9 cellular contexts compared by ENCODE assay signal in genomic region chr10:104809288-104810090, GRCh38.
A peak's percentile ranks its signal among the peaks of the same experiment; 100 is the strongest.
DNase-seq lines count a peak whose midpoint lies in the region; ATAC-seq and TF ChIP-seq lines count a peak whose summit lies in the region.
"Had no signal": no experiment of that assay in that cellular context is flagged by ENCODE, and none has a peak within 500 bp of the region (broad histone marks: within the 10 kb centered on the region; RNA-seq: fewer than 3 reads in every experiment).

No MANE protein-coding gene starts in this region.

- CTCF ChIA-PET in CD4-positive, alpha-beta T cell (lab: Charles Lee), result no interaction called here
- CTCF ChIA-PET in activated CD4-positive, alpha-beta memory T cell treated with anti-CD3 and anti-CD28 coated beads for 36 hours (lab: Charles Lee), result no interaction called here

- POLR2A ChIA-PET in CD4-positive, alpha-beta T cell (lab: Charles Lee), result no interaction called here
- POLR2A ChIA-PET in activated CD4-positive, alpha-beta memory T cell treated with anti-CD3 and anti-CD28 coated beads for 36 hours (lab: Charles Lee), result no interaction called here

- intact Hi-C loops in CD4-positive, alpha-beta T cell (cut with DNase I, micrococcal nuclease), result no loop called here
- intact Hi-C loops in activated CD4-positive, alpha-beta memory T cell treated with anti-CD3 and anti-CD28 coated beads for 36 hours (cut with micrococcal nuclease), result no loop called here

- ATAC-seq in GM18870 (IDR thresholded peaks at IDR 0.05; ENCODE audit: unreplicated experiment) (peak; percentile 74), HG02870 (IDR thresholded peaks at IDR 0.05; ENCODE audit: unreplicated experiment) (peak; percentile 64)
- ATAC-seq in stimulated activated naive CD8-positive, alpha-beta T cell treated with anti-CD3 and anti-CD28 coated beads, Interleukin-15, amount 100 ng/mL, for 72 hours, result no peak
- no peak for ATAC-seq in CD4-positive, alpha-beta T cell (ENCODE audit: poor library complexity)

- H3K4me3 Mint-ChIP-seq in stimulated activated naive CD8-positive, alpha-beta T cell treated with anti-CD3 and anti-CD28 coated beads, Interleukin-15, amount 100 ng/mL, for 72 hours, result no peak overlapping the region
- no peak overlapping the region for H3K4me3 Mint-ChIP-seq in CD4-positive, alpha-beta T cell
- H3K4me3 Mint-ChIP-seq in activated CD4-positive, alpha-beta memory T cell treated with anti-CD3 and anti-CD28 coated beads for 36 hours, result no peak overlapping the region

- no peak for TF ChIP-seq CTCF in kidney epithelial cell (IDR thresholded peaks at IDR 0.05; ENCODE audit: insufficient read depth, low read length, poor library complexity, severe bottlenecking)
- TF ChIP-seq CTCF in CD4-positive, alpha-beta T cell (IDR thresholded peaks at IDR 0.05), result no peak

- no peak overlapping the region for H3K27ac Mint-ChIP-seq in stimulated activated naive CD8-positive, alpha-beta T cell treated with anti-CD3 and anti-CD28 coated beads, Interleukin-15, amount 100 ng/mL, for 72 hours
- no peak overlapping the region for H3K27ac Mint-ChIP-seq in CD4-positive, alpha-beta T cell
- no peak overlapping the region for H3K27ac Mint-ChIP-seq in activated CD4-positive, alpha-beta memory T cell treated with anti-CD3 and anti-CD28 coated beads for 36 hours

- no peaks in the 10 kb centered on the region for H3K9me3 ChIP-seq in CD4-positive, alpha-beta T cell (ENCODE audit: control insufficient read depth, low read length)

- H3K4me3 ChIP-seq in kidney epithelial cell (ENCODE audit: low read depth, low read length), result no peak overlapping the region

- peak; percentile 0 for DNase-seq in NCI-H2081 treated with DMSO at 0.1 percent for 48 hours (lab: John Stamatoyannopoulos, UW)
- DNase-seq in kidney epithelial cell (ENCODE audit: low read depth), result peak; percentile 96
- DNase-seq in stimulated activated naive CD8-positive, alpha-beta T cell treated with anti-CD3 and anti-CD28 coated beads, Interleukin-15, amount 100 ng/mL, for 72 hours, result no peak
- DNase-seq in CD4-positive, alpha-beta T cell, result no peak
- DNase-seq in activated CD4-positive, alpha-beta memory T cell treated with anti-CD3 and anti-CD28 coated beads for 36 hours, result no peak
- DNase-seq in CD1c-positive myeloid dendritic cell (ENCODE audit: extremely low spot score), result no peak
- DNase-seq: stimulated activated CD4-positive, alpha-beta T cell treated with anti-CD3 and anti-CD28 coated beads, Interleukin-1b, Interleukin-23, amount 100 ng/mL, for 48 hours had no signal

- H3K9me3 Mint-ChIP-seq in stimulated activated naive CD8-positive, alpha-beta T cell treated with anti-CD3 and anti-CD28 coated beads, Interleukin-15, amount 100 ng/mL, for 72 hours, result peaks cover 8 to 9% of the 10 kb centered on the region in 2 donors
- H3K9me3 Mint-ChIP-seq in CD4-positive, alpha-beta T cell, result no peaks in the 10 kb centered on the region
- H3K9me3 Mint-ChIP-seq in activated CD4-positive, alpha-beta memory T cell treated with anti-CD3 and anti-CD28 coated beads for 36 hours, result peaks cover 2% of the 10 kb centered on the region

- H3K27me3 Mint-ChIP-seq in stimulated activated naive CD8-positive, alpha-beta T cell treated with anti-CD3 and anti-CD28 coated beads, Interleukin-15, amount 100 ng/mL, for 72 hours, result peaks cover 10% of the 10 kb centered on the region
- H3K27me3 Mint-ChIP-seq in CD4-positive, alpha-beta T cell, result no peaks in the 10 kb centered on the region
- peaks cover 2% of the 10 kb centered on the region for H3K27me3 Mint-ChIP-seq in activated CD4-positive, alpha-beta memory T cell treated with anti-CD3 and anti-CD28 coated beads for 36 hours

- H3K36me3 Mint-ChIP-seq in CD4-positive, alpha-beta T cell (ENCODE audit: low read depth), result no peaks in the 10 kb centered on the region
- no peaks in the 10 kb centered on the region for H3K36me3 Mint-ChIP-seq in activated CD4-positive, alpha-beta memory T cell treated with anti-CD3 and anti-CD28 coated beads for 36 hours

- no peaks in the 10 kb centered on the region for H3K27me3 ChIP-seq in kidney epithelial cell (ENCODE audit: control insufficient read depth, insufficient read depth, low read length)
- no peaks in the 10 kb centered on the region for H3K27me3 ChIP-seq in CD4-positive, alpha-beta T cell (ENCODE audit: control insufficient read depth, insufficient read depth, low read length)

- H3K4me1 Mint-ChIP-seq in stimulated activated naive CD8-positive, alpha-beta T cell treated with anti-CD3 and anti-CD28 coated beads, Interleukin-15, amount 100 ng/mL, for 72 hours, result no peaks in the 10 kb centered on the region
- no peaks in the 10 kb centered on the region for H3K4me1 Mint-ChIP-seq in CD4-positive, alpha-beta T cell (ENCODE audit: low read depth)
- H3K4me1 Mint-ChIP-seq in activated CD4-positive, alpha-beta memory T cell treated with anti-CD3 and anti-CD28 coated beads for 36 hours (ENCODE audit: low read depth), result no peaks in the 10 kb centered on the region

- no peaks in the 10 kb centered on the region for H3K36me3 ChIP-seq in kidney epithelial cell (ENCODE audit: control insufficient read depth, insufficient read depth, low read length)

- H3K27ac ChIP-seq in CD4-positive, alpha-beta T cell (ENCODE audit: low read depth, low read length), result no peak overlapping the region

Comparison
In these comparisons a context has a peak if more than half of its experiments do, and no peak if none do; other contexts are left out.
1. ATAC-seq: peak in GM18870 (single experiment) and HG02870 (single experiment); none in stimulated activated naive CD8-positive, alpha-beta T cell treated with anti-CD3 and anti-CD28 coated beads, Interleukin-15, amount 100 ng/mL, for 72 hours (single experiment) and CD4-positive, alpha-beta T cell (single experiment).
2. DNase-seq: peak in NCI-H2081 treated with DMSO at 0.1 percent for 48 hours (single experiment) and kidney epithelial cell (single experiment); none in stimulated activated naive CD8-positive, alpha-beta T cell treated with anti-CD3 and anti-CD28 coated beads, Interleukin-15, amount 100 ng/mL, for 72 hours (0 of 2), CD4-positive, alpha-beta T cell (0 of 10), activated CD4-positive, alpha-beta memory T cell treated with anti-CD3 and anti-CD28 coated beads for 36 hours (single experiment) and CD1c-positive myeloid dendritic cell (single experiment).